ENCODE assay signal across 8 cellular contexts in genomic region chr17:73343168-73343634, GRCh38. TPM values are rescaled to one million over a fixed set of nuclear protein-coding genes. Genes with fewer than 3 reads are reported as not detected.
DNase-seq lines count a peak whose midpoint lies in the region; ATAC-seq and TF ChIP-seq lines count a peak whose summit lies in the region.

No MANE protein-coding gene starts in this region.

- H2BK5ac ChIP-seq in mesendoderm (ENCODE audit: low read length): peak overlapping the region; percentile 88

- ATAC-seq in upper lobe of right lung (no peak), GM19023 (IDR thresholded peaks at IDR 0.05; ENCODE audit: unreplicated experiment) (no peak)

- H3K36me3 ChIP-seq in mesendoderm (ENCODE audit: control insufficient read depth, insufficient read depth, low read length) (no peaks in the 10 kb centered on the region), upper lobe of right lung (no peaks in the 10 kb centered on the region)

- H3K4me3 ChIP-seq in coronary artery (peak overlapping the region; percentile 44), mesendoderm (ENCODE audit: low read length) (no peak overlapping the region), upper lobe of right lung (no peak overlapping the region)

- no peak overlapping the region for H3K23ac ChIP-seq in mesendoderm (ENCODE audit: low read length)

- H3K27me3 ChIP-seq in mesendoderm (ENCODE audit: insufficient read depth, low read length, poor library complexity) (no peaks in the 10 kb centered on the region), upper lobe of right lung (no peaks in the 10 kb centered on the region)

- H3K9ac ChIP-seq in mesendoderm (ENCODE audit: low read length): peak overlapping the region; percentile 59

- H3K4ac ChIP-seq in mesendoderm (ENCODE audit: low read depth, low read length): peak overlapping the region; percentile 29

- no peaks in the 10 kb centered on the region for H3K79me1 ChIP-seq in mesendoderm (ENCODE audit: low read length)

- H3K27ac ChIP-seq in coronary artery (peak overlapping the region; percentile 64 to 81), mesendoderm (ENCODE audit: low read depth, low read length) (peak overlapping the region; percentile 95), upper lobe of right lung (peak overlapping the region; percentile 36)

- TF ChIP-seq CTCF in coronary artery (IDR thresholded peaks at IDR 0.05) (no peak), upper lobe of right lung (IDR thresholded peaks at IDR 0.05) (no peak)

- no peak overlapping the region for H4K8ac ChIP-seq in mesendoderm (ENCODE audit: low read depth, low read length)

- H2AK5ac ChIP-seq in mesendoderm (ENCODE audit: low read length): no peak overlapping the region

- peak overlapping the region; percentile 71 for H3K18ac ChIP-seq in mesendoderm (ENCODE audit: low read length)

- H3K4me1 ChIP-seq in mesendoderm (ENCODE audit: control insufficient read depth, low read depth, low read length) (peaks cover 16% of the 10 kb centered on the region), upper lobe of right lung (peaks cover 6% of the 10 kb centered on the region)

- no peaks in the 10 kb centered on the region for H3K9me3 ChIP-seq in upper lobe of right lung

- H3K79me2 ChIP-seq in mesendoderm (ENCODE audit: control insufficient read depth, insufficient read depth, low read length): no peaks in the 10 kb centered on the region

- H2BK15ac ChIP-seq in mesendoderm (replicated peaks; ENCODE audit: low read depth): no peak overlapping the region

- H2BK120ac ChIP-seq in mesendoderm (ENCODE audit: low read depth, low read length): no peak overlapping the region

- intact Hi-C loops in upper lobe of right lung (cut with DNase I): no loop called here

- peak overlapping the region; percentile 39 for H3K4me2 ChIP-seq in mesendoderm (ENCODE audit: low read length)

- peak overlapping the region; percentile 5 for H4K5ac ChIP-seq in mesendoderm (ENCODE audit: low read length)

- DNase-seq in NCI-H1436 treated with DMSO at 0.1 percent for 48 hours (lab: John Stamatoyannopoulos, UW) (peak; percentile 75), coronary artery (ENCODE audit: low spot score) (no peak), mesendoderm (peak; percentile 96), upper lobe of right lung (no peak), SW480 (ENCODE audit: low spot score) (no peak), T-helper 2 cell (no peak), NCI-H2196 treated with DMSO at 0.1 percent for 48 hours (lab: John Stamatoyannopoulos, UW; ENCODE audit: unreplicated experiment) (no peak)

- H3K56ac ChIP-seq in mesendoderm (ENCODE audit: low read length): peak overlapping the region; percentile 83

- WGBS in mesendoderm (ENCODE audit: extremely low coverage, insufficient coverage, low lambda C conversion rate): no CpG with 5 or more reads among the region's 17 CpGs

RNA-seq across cellular contexts. Expression of gene CDC42EP4, which starts 31.4 kb away (rescaled TPM):
- 5.7 TPM for polyA plus RNA-seq in mesendoderm (2013, experiment 1 of 2)
- 5.1 TPM for polyA plus RNA-seq in mesendoderm (2013, experiment 2 of 2)
- total RNA-seq in upper lobe of right lung: 59.0 TPM

Comparison
In these comparisons a context has a peak if more than half of its experiments do, and no peak if none do; other contexts are left out.
1. DNase-seq: peak in NCI-H1436 treated with DMSO at 0.1 percent for 48 hours (single experiment) and mesendoderm (single experiment); none in coronary artery (single experiment), upper lobe of right lung (single experiment), SW480 (single experiment), T-helper 2 cell (0 of 5) and NCI-H2196 treated with DMSO at 0.1 percent for 48 hours (single experiment).
2. H3K27ac ChIP-seq: peak in every context shown above with its lines; median percentile 95 in mesendoderm; 72 in coronary artery; 36 in upper lobe of right lung.